In the genomic region with DNA sequence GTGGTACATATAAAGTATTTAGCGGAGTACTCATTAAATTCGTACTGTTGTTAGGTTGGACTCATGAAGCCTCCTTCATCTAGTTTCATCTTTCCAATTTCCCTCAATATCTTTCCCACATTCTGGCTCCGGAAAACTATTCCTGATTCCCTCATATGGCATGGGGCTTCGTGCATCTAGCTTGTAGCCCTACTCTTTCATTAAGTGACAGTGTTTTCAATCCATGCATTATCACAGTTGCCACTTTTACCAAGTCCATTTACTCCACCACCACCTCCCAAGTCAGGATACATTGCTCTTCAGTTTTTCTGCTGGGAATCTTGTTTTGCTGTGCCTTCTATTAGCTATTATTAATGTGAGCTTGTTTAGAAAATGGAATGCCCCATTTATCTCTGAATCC, we compare ENCODE assay signal across 27 cellular contexts.
DNase-seq lines count a peak whose midpoint lies in the region; ATAC-seq and TF ChIP-seq lines count a peak whose summit lies in the region.
"Had no signal": no experiment of that assay in that cellular context is flagged by ENCODE, and none has a peak within 500 bp of the region (broad histone marks: within the 10 kb centered on the region; RNA-seq: fewer than 3 reads in every experiment).

No MANE protein-coding gene starts in this region.

- H3K9ac ChIP-seq in neural cell (ENCODE audit: low read length) = no peak overlapping the region
- H3K9ac ChIP-seq: BLaER1; BLaER1 treated with 17β-estradiol and CSF1 and Interleukin-3, amounts not matched to agents 10 nM and 100 nM had no signal

- no peaks in the 10 kb centered on the region for H3K79me2 ChIP-seq in neural cell (replicated peaks; ENCODE audit: insufficient read depth, low read length)

- no peaks in the 10 kb centered on the region for H3K27me3 ChIP-seq in neural cell (ENCODE audit: insufficient read depth, low read depth, low read length)
- no peaks in the 10 kb centered on the region for H3K27me3 ChIP-seq in aorta (ENCODE audit: control insufficient read depth in 1 of 2, insufficient read depth in 2 of 2, low read length in 1 of 2)
- H3K27me3 ChIP-seq: BE2C; BLaER1; BLaER1 treated with 17β-estradiol and CSF1 and Interleukin-3, amounts not matched to agents 10 nM and 100 nM had no signal

- TF ChIP-seq CTCF in neural cell (IDR thresholded peaks at IDR 0.05; ENCODE audit: poor library complexity, severe bottlenecking) = no peak

- H3K4me1 ChIP-seq in aorta (ENCODE audit: control insufficient read depth in 1 of 2, insufficient read depth in 2 of 2, low read length in 2 of 2) = no peaks in the 10 kb centered on the region
- H3K4me1 ChIP-seq: A549; BE2C; BLaER1; BLaER1 treated with 17β-estradiol and CSF1 and Interleukin-3, amounts not matched to agents 10 nM and 100 nM; Caco-2 had no signal

- no peak overlapping the region for H3K4me2 ChIP-seq in neural cell (ENCODE audit: low read length)
- H3K4me2 ChIP-seq: A549; BLaER1; BLaER1 treated with 17β-estradiol and CSF1 and Interleukin-3, amounts not matched to agents 10 nM and 100 nM had no signal

- intact Hi-C loops in aorta (cut with DNase I) = no loop called here

- H3K4me3 ChIP-seq in neural cell (ENCODE audit: low read length) (no peak overlapping the region), aorta (ENCODE audit: low read length in 2 of 2) (no peak overlapping the region)
- H3K4me3 ChIP-seq: A549; BLaER1; BLaER1 treated with 17β-estradiol and CSF1 and Interleukin-3, amounts not matched to agents 10 nM and 100 nM had no signal

- H3K27ac ChIP-seq in neural cell (ENCODE audit: low read length) = no peak overlapping the region
- H3K27ac ChIP-seq in aorta (ENCODE audit: low read depth in 1 of 2, low read length in 2 of 2) = no peak overlapping the region
- H3K27ac ChIP-seq: 22Rv1; A549; BLaER1; BLaER1 treated with 17β-estradiol and CSF1 and Interleukin-3, amounts not matched to agents 10 nM and 100 nM; C4-2B had no signal

- TF ChIP-seq RAD21 in neural cell (conservative IDR thresholded peaks at IDR 0.05) = no peak

- WGBS in aorta, 2 donors = 86 to 88% methylated on average over 4 of the region's 4 CpGs

- no peak for DNase-seq in aorta
- DNase-seq: 8988T; ACHN; AML-193; BE2C; C1 segment of cervical spinal cord; Caco-2; Calu3; CD4-positive, alpha-beta memory T cell; CD4-positive, alpha-beta T cell; CD4-positive, CD25-positive, alpha-beta regulatory T cell; CD8-positive, alpha-beta memory T cell; CD8-positive, alpha-beta T cell; COR-L47; DMS 273 treated with DMSO at 0.1 percent for 48 hours; DMS153; DMS53; DMS79; DMS79 treated with DMSO at 0.1 percent for 48 hours; DND-41; EL had no signal

- no peaks in the 10 kb centered on the region for H3K36me3 ChIP-seq in neural cell (ENCODE audit: insufficient read depth, low read length)
- no peaks in the 10 kb centered on the region for H3K36me3 ChIP-seq in aorta (ENCODE audit: control insufficient read depth in 1 of 2, insufficient read depth in 2 of 2, low read length in 1 of 2)
- H3K36me3 ChIP-seq: BE2C; BLaER1; BLaER1 treated with 17β-estradiol and CSF1 and Interleukin-3, amounts not matched to agents 10 nM and 100 nM had no signal

- ATAC-seq in aorta (ENCODE audit: low FRiP score) = no peak
- ATAC-seq: A549; CD8-positive, alpha-beta T cell had no signal

- no peaks in the 10 kb centered on the region for H4K20me1 ChIP-seq in neural cell (ENCODE audit: insufficient read depth)
- H4K20me1 ChIP-seq: BLaER1; BLaER1 treated with 17β-estradiol and CSF1 and Interleukin-3, amounts not matched to agents 10 nM and 100 nM had no signal

- TF ChIP-seq EP300 in neural cell (conservative IDR thresholded peaks at IDR 0.05; ENCODE audit: poor library complexity, severe bottlenecking) = no peak

- H2AFZ ChIP-seq in neural cell (ENCODE audit: low read depth, low read length) = no peak overlapping the region

- no peaks in the 10 kb centered on the region for H3K9me2 ChIP-seq in neural cell (ENCODE audit: insufficient read depth, low read length)

- no peaks in the 10 kb centered on the region for H3F3A ChIP-seq in neural cell (ENCODE audit: insufficient read depth, low read length, poor library complexity, severe bottlenecking)

- no peaks in the 10 kb centered on the region for H3K9me3 ChIP-seq in neural cell (ENCODE audit: low read length)
- H3K9me3 ChIP-seq in aorta (ENCODE audit: control insufficient read depth, low read length) = peaks cover 8% of the 10 kb centered on the region
- H3K9me3 ChIP-seq: A549, BE2C, Caco-2 had no signal

TF ChIP-seq in neural cell, 6 proteins besides CTCF, POLR2A, EP300 and RAD21:
- TF ChIP-seq TAF1 (IDR thresholded peaks at IDR 0.05; ENCODE audit: low read depth) (no peak), SMC3 (conservative IDR thresholded peaks at IDR 0.05; ENCODE audit: poor library complexity) (no peak), MXI1 (conservative IDR thresholded peaks at IDR 0.05; ENCODE audit: poor library complexity, severe bottlenecking) (no peak), EZH2 (IDR thresholded peaks at IDR 0.05; ENCODE audit: borderline replicate concordance, insufficient read depth, low read length, poor library complexity, severe bottlenecking) (no peak), POLR2AphosphoS5 (IDR thresholded peaks at IDR 0.05) (peak; percentile 65)
- TF ChIP-seq, protein P1, sequence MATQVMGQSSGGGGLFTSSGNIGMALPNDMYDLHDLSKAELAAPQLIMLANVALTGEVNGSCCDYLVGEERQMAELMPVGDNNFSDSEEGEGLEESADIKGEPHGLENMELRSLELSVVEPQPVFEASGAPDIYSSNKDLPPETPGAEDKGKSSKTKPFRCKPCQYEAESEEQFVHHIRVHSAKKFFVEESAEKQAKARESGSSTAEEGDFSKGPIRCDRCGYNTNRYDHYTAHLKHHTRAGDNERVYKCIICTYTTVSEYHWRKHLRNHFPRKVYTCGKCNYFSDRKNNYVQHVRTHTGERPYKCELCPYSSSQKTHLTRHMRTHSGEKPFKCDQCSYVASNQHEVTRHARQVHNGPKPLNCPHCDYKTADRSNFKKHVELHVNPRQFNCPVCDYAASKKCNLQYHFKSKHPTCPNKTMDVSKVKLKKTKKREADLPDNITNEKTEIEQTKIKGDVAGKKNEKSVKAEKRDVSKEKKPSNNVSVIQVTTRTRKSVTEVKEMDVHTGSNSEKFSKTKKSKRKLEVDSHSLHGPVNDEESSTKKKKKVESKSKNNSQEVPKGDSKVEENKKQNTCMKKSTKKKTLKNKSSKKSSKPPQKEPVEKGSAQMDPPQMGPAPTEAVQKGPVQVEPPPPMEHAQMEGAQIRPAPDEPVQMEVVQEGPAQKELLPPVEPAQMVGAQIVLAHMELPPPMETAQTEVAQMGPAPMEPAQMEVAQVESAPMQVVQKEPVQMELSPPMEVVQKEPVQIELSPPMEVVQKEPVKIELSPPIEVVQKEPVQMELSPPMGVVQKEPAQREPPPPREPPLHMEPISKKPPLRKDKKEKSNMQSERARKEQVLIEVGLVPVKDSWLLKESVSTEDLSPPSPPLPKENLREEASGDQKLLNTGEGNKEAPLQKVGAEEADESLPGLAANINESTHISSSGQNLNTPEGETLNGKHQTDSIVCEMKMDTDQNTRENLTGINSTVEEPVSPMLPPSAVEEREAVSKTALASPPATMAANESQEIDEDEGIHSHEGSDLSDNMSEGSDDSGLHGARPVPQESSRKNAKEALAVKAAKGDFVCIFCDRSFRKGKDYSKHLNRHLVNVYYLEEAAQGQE (IDR thresholded peaks at IDR 0.05; ENCODE audit: borderline replicate concordance) = peak; percentile 96
